ENCODE assay signal across 7 cellular contexts in the genomic region with DNA sequence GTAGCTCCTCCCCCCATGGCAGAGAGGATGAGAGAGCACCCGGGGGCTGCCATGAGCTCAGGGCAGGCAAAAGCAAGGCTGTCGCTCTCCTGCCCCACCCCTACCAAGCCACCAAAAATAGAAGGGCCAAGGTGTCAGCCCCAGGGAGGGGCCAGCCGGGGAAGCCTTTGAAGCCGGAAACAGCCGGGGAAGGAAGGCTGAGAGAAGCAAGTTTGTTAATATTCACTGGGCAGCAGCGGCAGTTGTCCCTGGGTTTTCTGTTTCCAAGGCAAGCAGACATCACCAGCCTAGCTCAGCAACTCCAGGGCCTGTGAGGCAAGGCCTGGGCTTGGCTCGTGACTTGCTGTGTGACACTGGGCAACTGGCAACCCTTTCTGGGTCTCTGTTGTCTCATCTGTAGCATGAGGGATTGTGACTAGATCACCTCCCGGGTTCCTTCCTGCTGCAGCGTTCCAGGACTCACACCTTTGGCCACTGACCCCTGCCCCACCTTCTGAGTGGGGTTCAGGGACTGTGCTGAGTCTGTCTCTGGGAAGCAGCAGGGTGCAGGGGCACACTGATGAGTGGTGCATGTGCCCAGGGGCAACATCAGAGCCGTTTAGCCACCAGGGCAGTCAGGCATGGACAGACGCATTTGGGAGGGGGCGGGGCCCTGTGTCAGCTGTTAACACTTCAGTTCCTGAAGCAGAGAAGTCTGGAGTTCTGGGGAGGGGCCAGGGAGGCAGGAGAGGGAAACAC.
DNase-seq lines count a peak whose midpoint lies in the region; ATAC-seq and TF ChIP-seq lines count a peak whose summit lies in the region.

No MANE protein-coding gene starts in this region.

- peak; percentile 78 for ATAC-seq in GM18868 (IDR thresholded peaks at IDR 0.05; ENCODE audit: unreplicated experiment)
- ATAC-seq in HG02840 (IDR thresholded peaks at IDR 0.05; ENCODE audit: low FRiP score, unreplicated experiment): peak; percentile 63

- peak overlapping the region; percentile 59; the same call in 1 of the 2 replicates for H3K9ac ChIP-seq in OCI-LY3 (ENCODE audit: low read length)

- peak overlapping the region; percentile 71 for H3K27ac ChIP-seq in OCI-LY3 (ENCODE audit: low read length)

- peaks cover 8% of the 10 kb centered on the region for H3K27me3 ChIP-seq in OCI-LY3 (ENCODE audit: low read depth, low read length)

- DNase-seq in activated naive CD4-positive, alpha-beta T cell treated with Interleukin-2 at 50 U/mL for 16 hours: peak; percentile 64
- DNase-seq in kidney glomerular epithelial cell (lab: John Stamatoyannopoulos, UW) (peak; percentile 2), hepatic stellate cell (ENCODE audit: low spot score) (no peak)
- DNase-seq in stimulated activated CD4-positive, alpha-beta T cell treated with anti-CD3 and anti-CD28 coated beads, TNF-alpha, amount 100 ng/mL, for 1 hour (ENCODE audit: low read depth in 3 of 3, low spot score in 1 of 3): peak; percentile 19 to 34 (median 24)

- TF ChIP-seq CTCF in OCI-LY3 (IDR thresholded peaks at IDR 0.05; ENCODE audit: low read depth, low read length): no peak

- H2AFZ ChIP-seq in OCI-LY3 (ENCODE audit: low read depth, low read length): peak overlapping the region; percentile 56

- no peaks in the 10 kb centered on the region for H3K9me3 ChIP-seq in OCI-LY3 (ENCODE audit: insufficient read depth, low read length)

- peak overlapping the region; percentile 76 for H3K4me3 ChIP-seq in OCI-LY3 (ENCODE audit: low read length)

- peaks cover 31% of the 10 kb centered on the region for H3K4me1 ChIP-seq in OCI-LY3 (ENCODE audit: low read length)

- no peaks in the 10 kb centered on the region for H3K36me3 ChIP-seq in OCI-LY3 (replicated peaks; ENCODE audit: low read depth, low read length)

- peak overlapping the region; percentile 92 for H3K4me2 ChIP-seq in OCI-LY3 (ENCODE audit: low read length)

- no peaks in the 10 kb centered on the region for H3K79me2 ChIP-seq in OCI-LY3 (ENCODE audit: low read length)

- no peaks in the 10 kb centered on the region for H4K20me1 ChIP-seq in OCI-LY3 (ENCODE audit: insufficient read depth, low read length)
